ENCODE assay signal across 1 cellular context in genomic region chr7:106583706-106584690, GRCh38.
A peak's percentile ranks its signal among the peaks of the same experiment; 100 is the strongest.
TF ChIP-seq lines count a peak whose summit lies in the region.

No MANE protein-coding gene starts in this region.

TF ChIP-seq in K562, 482 proteins besides CTCF, POLR2A, EP300 and RAD21 (continued from another document and continues in another):
- TF ChIP-seq MLX (CRISPR knock-in tag; conservative IDR thresholded peaks at IDR 0.05) = no peak
- TF ChIP-seq MNT (conservative IDR thresholded peaks at IDR 0.05) = no peak
- TF ChIP-seq ZBED1 (IDR thresholded peaks at IDR 0.05) = no peak
- TF ChIP-seq SFPQ (IDR thresholded peaks at IDR 0.05; ENCODE audit: low read depth, low read length) = no peak
- TF ChIP-seq CHD1 (IDR thresholded peaks at IDR 0.05; ENCODE audit: low read length) = no peak
- no peak for TF ChIP-seq MYC (IDR thresholded peaks at IDR 0.05; ENCODE audit: low read depth, low read length)
- no peak for TF ChIP-seq MYC (CRISPR knock-in tag; IDR thresholded peaks at IDR 0.05; ENCODE audit: borderline replicate concordance, low read depth)
- TF ChIP-seq RBM34 (IDR thresholded peaks at IDR 0.05; ENCODE audit: borderline replicate concordance, insufficient read depth, low read length) = no peak
- no peak for TF ChIP-seq PRPF4 (IDR thresholded peaks at IDR 0.05; ENCODE audit: insufficient read depth, low read depth, low read length, poor library complexity, severe bottlenecking)
- TF ChIP-seq POLR3A (IDR thresholded peaks at IDR 0.05; ENCODE audit: borderline replicate concordance, extremely low read depth, insufficient read depth, insufficient read length) = no peak
- TF ChIP-seq ZNF609 (CRISPR knock-in tag; IDR thresholded peaks at IDR 0.05; ENCODE audit: borderline replicate concordance) = no peak
- peak; percentile 48; the same call in 1 of the 2 replicates for TF ChIP-seq ATF6 (CRISPR knock-in tag; IDR thresholded peaks at IDR 0.05)
- no peak for TF ChIP-seq ZFP36 (IDR thresholded peaks at IDR 0.05; ENCODE audit: low read depth, low read length, partially characterized antibody)
- peak; percentile 88 for TF ChIP-seq PKNOX1 (IDR thresholded peaks at IDR 0.05)
- no peak for TF ChIP-seq ZZZ3 (IDR thresholded peaks at IDR 0.05)
- TF ChIP-seq ZSCAN29 (IDR thresholded peaks at IDR 0.05) = no peak
- TF ChIP-seq HNRNPLL (IDR thresholded peaks at IDR 0.05; ENCODE audit: low read depth, low read length, poor library complexity, severe bottlenecking) = no peak
- TF ChIP-seq FOS (IDR thresholded peaks at IDR 0.05; ENCODE audit: extremely low read depth, insufficient read length) = no peak
- TF ChIP-seq DEAF1 (CRISPR knock-in tag; IDR thresholded peaks at IDR 0.05) = no peak
- no peak for TF ChIP-seq ZFX (CRISPR knock-in tag; IDR thresholded peaks at IDR 0.05)
- TF ChIP-seq ELK1 (CRISPR knock-in tag; IDR thresholded peaks at IDR 0.05) = no peak
- TF ChIP-seq MAZ (CRISPR knock-in tag; conservative IDR thresholded peaks at IDR 0.05 in 1 of 2, IDR thresholded peaks at IDR 0.05 in 1 of 2) = no peak
- TF ChIP-seq EGR1 (conservative IDR thresholded peaks at IDR 0.05) = no peak
- TF ChIP-seq ZNF316 (IDR thresholded peaks at IDR 0.05) = peak; percentile 64
- no peak for TF ChIP-seq TFAP4 (CRISPR knock-in tag; IDR thresholded peaks at IDR 0.05; ENCODE audit: borderline replicate concordance)
- no peak for TF ChIP-seq HCFC1 (IDR thresholded peaks at IDR 0.05; ENCODE audit: low read depth, low read length)
- no peak for TF ChIP-seq NCOA2 (IDR thresholded peaks at IDR 0.05; ENCODE audit: partially characterized antibody in 2 of 2)
- no peak for TF ChIP-seq ARID3B (CRISPR knock-in tag; IDR thresholded peaks at IDR 0.05; ENCODE audit: borderline replicate concordance)
- peak; percentile 70 for TF ChIP-seq MEIS2 (IDR thresholded peaks at IDR 0.05; ENCODE audit: partially characterized antibody)
- TF ChIP-seq SUPT5H (IDR thresholded peaks at IDR 0.05) = no peak
- no peak for TF ChIP-seq MCM2 (IDR thresholded peaks at IDR 0.05; ENCODE audit: low read depth)
- TF ChIP-seq KAT7 (CRISPR knock-in tag; IDR thresholded peaks at IDR 0.05; ENCODE audit: borderline replicate concordance) = no peak
- 0 out of 2 replicates have a peak, but pooled peaks have one; percentile 4 for TF ChIP-seq IRF9 (tag; IDR thresholded peaks at IDR 0.05)
- no peak for TF ChIP-seq PREB (CRISPR knock-in tag; IDR thresholded peaks at IDR 0.05)
- TF ChIP-seq CBX8 (IDR thresholded peaks at IDR 0.05; ENCODE audit: borderline replicate concordance, extremely low read depth, low read depth, low read length, poor library complexity, severe bottlenecking) = no peak
- TF ChIP-seq MCM5 (IDR thresholded peaks at IDR 0.05; ENCODE audit: low read depth) = no peak
- no peak for TF ChIP-seq SOX6 (IDR thresholded peaks at IDR 0.05)
- no peak for TF ChIP-seq MTA3 (IDR thresholded peaks at IDR 0.05; ENCODE audit: borderline replicate concordance)
- TF ChIP-seq TFAM (CRISPR knock-in tag; conservative IDR thresholded peaks at IDR 0.05) = no peak
